In genomic region chr20:6533321-6533720, GRCh38 we compare ENCODE assay signal across 1 cellular context.
TF ChIP-seq lines count a peak whose summit lies in the region.

No MANE protein-coding gene starts in this region.

TF ChIP-seq in H1, 55 proteins besides CTCF, POLR2A, EP300 and RAD21 (continued from another document):
- TF ChIP-seq USF2 (IDR thresholded peaks at IDR 0.05; ENCODE audit: low read length) (no peak), JUN (IDR thresholded peaks at IDR 0.05; ENCODE audit: low read depth, low read length) (no peak), KDM5A (IDR thresholded peaks at IDR 0.05; ENCODE audit: low read length) (no peak), TEAD4 (IDR thresholded peaks at IDR 0.05; ENCODE audit: low read depth, low read length) (no peak), SRF (IDR thresholded peaks at IDR 0.05; ENCODE audit: low read depth, low read length) (no peak), RNF2 (IDR thresholded peaks at IDR 0.05; ENCODE audit: borderline replicate concordance, low read depth, low read length, missing control alignments, poor library complexity, severe bottlenecking) (no peak), YY1 (IDR thresholded peaks at IDR 0.05; ENCODE audit: low read depth, low read length) (no peak), TCF12 (IDR thresholded peaks at IDR 0.05; ENCODE audit: low read depth, low read length) (no peak), GTF2F1 (IDR thresholded peaks at IDR 0.05; ENCODE audit: borderline replicate concordance, low read depth, low read length) (no peak), ATF2 (IDR thresholded peaks at IDR 0.05; ENCODE audit: low read length) (no peak), BRCA1 (IDR thresholded peaks at IDR 0.05; ENCODE audit: low read depth, low read length) (no peak)
TF ChIP-seq in H1: peak in this region for 0.
